ENCODE assay signal across 19 cellular contexts in the genomic region with DNA sequence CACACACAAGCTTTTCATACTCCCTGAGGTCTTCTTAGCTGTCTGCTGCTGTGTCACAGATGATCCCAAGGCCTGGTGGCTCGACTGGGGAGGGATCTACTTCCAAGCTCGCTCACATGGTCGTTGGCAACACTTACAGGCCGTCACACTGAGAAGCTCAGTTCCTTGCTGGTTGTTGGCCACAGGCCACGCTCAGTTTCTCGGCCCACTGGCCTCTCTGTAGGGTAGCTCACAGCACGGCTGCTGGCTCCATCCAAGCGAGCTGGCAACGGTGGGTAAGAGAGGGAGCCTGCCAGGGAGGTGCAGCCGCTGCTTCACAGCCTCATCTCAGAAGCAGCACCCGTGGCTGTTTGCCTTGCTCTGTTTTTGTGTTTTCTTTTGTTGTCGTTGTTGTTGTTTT. TPM values are rescaled to one million over a fixed set of nuclear protein-coding genes. Genes with fewer than 3 reads are reported as not detected.
DNase-seq lines count a peak whose midpoint lies in the region; ATAC-seq and TF ChIP-seq lines count a peak whose summit lies in the region.
"Had no signal": no experiment of that assay in that cellular context is flagged by ENCODE, and none has a peak within 500 bp of the region (broad histone marks: within the 10 kb centered on the region; RNA-seq: fewer than 3 reads in every experiment).

No MANE protein-coding gene starts in this region.

- H2BK20ac ChIP-seq in IMR-90 (ENCODE audit: low read depth, low read length), result no peak overlapping the region

- no peaks in the 10 kb centered on the region for H3K4me1 Mint-ChIP-seq in chondrocyte (ENCODE audit: low read depth)
- H3K4me1 Mint-ChIP-seq: B cell had no signal

- no peaks in the 10 kb centered on the region for H3K79me1 ChIP-seq in IMR-90 (ENCODE audit: low read depth in 1 of 2, low read length in 2 of 2)

- TF ChIP-seq CTCF in IMR-90 (conservative IDR thresholded peaks at IDR 0.05; ENCODE audit: low read depth, low read length), result no peak
- no peak for TF ChIP-seq CTCF in chondrocyte (IDR thresholded peaks at IDR 0.05)
- TF ChIP-seq CTCF in testis (IDR thresholded peaks at IDR 0.05), result no peak

- no peaks in the 10 kb centered on the region for H4K20me1 ChIP-seq in IMR-90 (ENCODE audit: insufficient read depth, low read length)

- H3K4me1 ChIP-seq in IMR-90 (ENCODE audit: control insufficient read depth, insufficient read depth, low read length), result no peaks in the 10 kb centered on the region
- no peaks in the 10 kb centered on the region for H3K4me1 ChIP-seq in testis

- H2BK15ac ChIP-seq in IMR-90 (ENCODE audit: low read depth, low read length), result no peak overlapping the region

- POLR2A ChIA-PET in IMR-90 (lab: Charles Lee; ENCODE audit: unreplicated experiment), result no interaction called here

- H4K5ac ChIP-seq in IMR-90 (ENCODE audit: low read depth, low read length), result no peak overlapping the region

- H3K4me3 ChIP-seq in IMR-90 (ENCODE audit: insufficient read depth, low read depth, low read length), result no peak overlapping the region
- no peak overlapping the region for H3K4me3 ChIP-seq in testis
- H3K4me3 ChIP-seq: GM23248, PC-9 had no signal

- H3K36me3 ChIP-seq in IMR-90 (ENCODE audit: control insufficient read depth, insufficient read depth, low read length) (no peaks in the 10 kb centered on the region), testis (ENCODE audit: low read depth, missing control alignments) (no peaks in the 10 kb centered on the region)

- H3K18ac ChIP-seq in IMR-90 (ENCODE audit: low read depth, low read length), result no peak overlapping the region

- H3K9me3 ChIP-seq in IMR-90 (ENCODE audit: control insufficient read depth, insufficient read depth, low read length) (peaks cover 3% of the 10 kb centered on the region), testis (no peaks in the 10 kb centered on the region)

- no peak overlapping the region for H3K23ac ChIP-seq in IMR-90 (ENCODE audit: low read depth, low read length)

- no peak overlapping the region for H2AK9ac ChIP-seq in IMR-90 (replicated peaks; ENCODE audit: low read depth, low read length, poor library complexity)

- no peak for TF ChIP-seq POLR2A in IMR-90 (IDR thresholded peaks at IDR 0.05; ENCODE audit: low read depth, low read length)
- TF ChIP-seq POLR2A in testis (IDR thresholded peaks at IDR 0.05), result no peak

- H2AFZ ChIP-seq in IMR-90 (replicated peaks; ENCODE audit: low read length, poor library complexity), result peak overlapping the region; percentile 46
- H2AFZ ChIP-seq: GM23248, PC-9 had no signal

- H2BK5ac ChIP-seq in IMR-90 (ENCODE audit: low read depth, low read length, poor library complexity, severe bottlenecking), result no peak overlapping the region

- CTCF ChIA-PET in IMR-90 (lab: Yijun Ruan, JAX), result no interaction called here

- BruUV-seq in IMR-90 (replicated peaks; lab: Mats Ljungman, UMichigan), result no TSS peak

- H3K27me3 ChIP-seq in IMR-90 (ENCODE audit: control insufficient read depth, insufficient read depth, low read length), result no peaks in the 10 kb centered on the region
- H3K27me3 ChIP-seq in testis, result no peaks in the 10 kb centered on the region

- no peak overlapping the region for H3K56ac ChIP-seq in IMR-90 (ENCODE audit: extremely low read depth, insufficient read depth, low read length)

- H3K4me2 ChIP-seq in IMR-90 (ENCODE audit: low read depth, low read length), result no peak overlapping the region
- H3K4me2 ChIP-seq: PC-9 had no signal

- TF ChIP-seq RAD21 in IMR-90 (IDR thresholded peaks at IDR 0.05; ENCODE audit: low read length), result no peak

- no peak overlapping the region for H4K8ac ChIP-seq in IMR-90 (ENCODE audit: low read depth in 2 of 2, low read length in 2 of 2)

- H3K4ac ChIP-seq in IMR-90 (ENCODE audit: low read depth, low read length), result no peak overlapping the region

- H3K36me3 Mint-ChIP-seq in chondrocyte (ENCODE audit: low read depth), result no peaks in the 10 kb centered on the region

- H3K9ac ChIP-seq in IMR-90 (ENCODE audit: low read depth, low read length), result no peak overlapping the region
- H3K9ac ChIP-seq: GM23248 had no signal

- ATAC-seq in IMR-90 (ENCODE audit: low read depth), result no peak
- no peak for ATAC-seq in HG02970 (IDR thresholded peaks at IDR 0.05; ENCODE audit: low FRiP score, unreplicated experiment)
- ATAC-seq: HepG2 had no signal

- H3K9me1 ChIP-seq in IMR-90 (ENCODE audit: insufficient read depth, low read length), result no peaks in the 10 kb centered on the region

- dilution Hi-C loops in IMR-90 (cut with HindIII; ENCODE audit: low sequenced_read_pairs, unreplicated experiment), result no loop called here

- H3K27me3 Mint-ChIP-seq in chondrocyte (ENCODE audit: low read depth), result no peaks in the 10 kb centered on the region

- no peak overlapping the region for H2BK120ac ChIP-seq in IMR-90 (ENCODE audit: low read depth, low read length)

- WGBS in IMR-90 (ENCODE audit: extremely low coverage in 2 of 2, insufficient read length in 1 of 2), 2 experiments, result 7% methylated on average over 4 of the region's 12 CpGs; no CpG with 5 or more reads in 1 of the 2 experiments
- 79 to 87% methylated on average over 9 to 12 of the region's 12 CpGs for WGBS in testis, 2 donors

- H3K14ac ChIP-seq in IMR-90 (replicated peaks; ENCODE audit: low read depth, low read length), result no peak overlapping the region

- intact Hi-C loops in IMR-90 (cut with micrococcal nuclease) (no loop called here), posterior vena cava (cut with DNase I) (no loop called here), testis (cut with DNase I; ENCODE audit: low total_unique reads) (no loop called here)

- H3K27ac ChIP-seq in IMR-90 (ENCODE audit: insufficient read depth, low read length) (no peak overlapping the region), testis (no peak overlapping the region)
- H3K27ac ChIP-seq: GM23248, PC-9 had no signal

- H4K91ac ChIP-seq in IMR-90 (ENCODE audit: insufficient read depth, low read depth, low read length), result no peak overlapping the region

- H3K27ac Mint-ChIP-seq in chondrocyte (ENCODE audit: unreplicated experiment), result peak overlapping the region; percentile 41
- H3K27ac Mint-ChIP-seq: B cell; CD4-positive, alpha-beta T cell; HFFc6 had no signal

- H3K4me3 Mint-ChIP-seq in chondrocyte (ENCODE audit: unreplicated experiment), result no peak overlapping the region
- H3K4me3 Mint-ChIP-seq: B cell; CD4-positive, alpha-beta T cell; HFFc6 had no signal

- in situ Hi-C loops in G401 (cut with HindIII; ENCODE audit: low sequenced_read_pairs) (no loop called here), IMR-90 (cut with MboI; ENCODE audit: low sequenced_read_pairs) (no loop called here)

- no peak overlapping the region for H2AK5ac ChIP-seq in IMR-90 (ENCODE audit: low read depth, low read length)

- DNase-seq in G401 (ENCODE audit: low spot score), result peak; percentile 69
- no peak for DNase-seq in IMR-90
- no peak for DNase-seq in chondrocyte (ENCODE audit: low spot score)
- peak; percentile 38 for DNase-seq in posterior vena cava (ENCODE audit: low spot score)
- DNase-seq in NK-92 (lab: John Stamatoyannopoulos, UW; ENCODE audit: unreplicated experiment), result no peak
- no peak for DNase-seq in testis
- DNase-seq: Calu3; CD4-positive, alpha-beta T cell; GM23248; HFFc6; Karpas-422; MM.1S; NCI-H1105 treated with DMSO at 0.1 percent for 48 hours; NCI-H1694 treated with DMSO at 0.1 percent for 48 hours; NCI-H748 treated with DMSO at 0.1 percent for 48 hours; PC-9 had no signal

- peaks cover 4% of the 10 kb centered on the region for H3K9me3 Mint-ChIP-seq in chondrocyte (ENCODE audit: low read depth)
- H3K9me3 Mint-ChIP-seq: CD4-positive, alpha-beta T cell had no signal

TF ChIP-seq in IMR-90, 13 proteins besides CTCF, POLR2A, EP300 and RAD21:
- TF ChIP-seq ELK1 (IDR thresholded peaks at IDR 0.05; ENCODE audit: borderline replicate concordance, low read depth, low read length) (no peak), BHLHE40 (IDR thresholded peaks at IDR 0.05; ENCODE audit: low read depth, low read length) (no peak), CEBPB (IDR thresholded peaks at IDR 0.05; ENCODE audit: low read depth, low read length) (no peak), NFE2L2 (IDR thresholded peaks at IDR 0.05; ENCODE audit: low read depth, low read length) (no peak), MAZ (IDR thresholded peaks at IDR 0.05; ENCODE audit: borderline replicate concordance, low read depth, low read length) (no peak), RFX5 (IDR thresholded peaks at IDR 0.05; ENCODE audit: low read depth, low read length) (no peak), FOS (IDR thresholded peaks at IDR 0.05; ENCODE audit: low read depth, low read length) (no peak), SMC3 (IDR thresholded peaks at IDR 0.05; ENCODE audit: low read depth, low read length) (no peak), MXI1 (IDR thresholded peaks at IDR 0.05; ENCODE audit: borderline replicate concordance, low read depth, low read length) (no peak), MAFK (IDR thresholded peaks at IDR 0.05; ENCODE audit: low read depth, low read length) (no peak)
- TF ChIP-seq, protein P1, sequence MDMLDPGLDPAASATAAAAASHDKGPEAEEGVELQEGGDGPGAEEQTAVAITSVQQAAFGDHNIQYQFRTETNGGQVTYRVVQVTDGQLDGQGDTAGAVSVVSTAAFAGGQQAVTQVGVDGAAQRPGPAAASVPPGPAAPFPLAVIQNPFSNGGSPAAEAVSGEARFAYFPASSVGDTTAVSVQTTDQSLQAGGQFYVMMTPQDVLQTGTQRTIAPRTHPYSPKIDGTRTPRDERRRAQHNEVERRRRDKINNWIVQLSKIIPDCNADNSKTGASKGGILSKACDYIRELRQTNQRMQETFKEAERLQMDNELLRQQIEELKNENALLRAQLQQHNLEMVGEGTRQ (IDR thresholded peaks at IDR 0.05; ENCODE audit: low read depth, low read length), result no peak

RNA-seq across cellular contexts. Expression of gene GFPT2, which starts 43.8 kb away (rescaled TPM):
- 1.2 and 2.4 TPM in 2 replicates for total RNA-seq in G401 (2014; rRNA removed; shearing (Covaris generic))
- total RNA-seq in IMR-90 (2012; rRNA removed) (20.6 and 20.8 TPM in 2 replicates), chondrocyte (16.8 to 46.1 TPM (median 18.8 TPM) in 3 replicates), posterior vena cava (10 to 100 TPM; 75.4 to 83.3 TPM), testis (10 to 100 TPM; 17.9 to 21.7 TPM)
- polyA plus RNA-seq in IMR-90 (2012; rRNA removed) (17.7 and 20.3 TPM in 2 replicates), testis (ENCODE audit: insufficient read depth, low read depth, low replicate concordance) (17.6 TPM)
- 11.8 and 14.2 TPM in 2 replicates for polyA plus RNA-seq in IMR-90 (2012; cell fraction: cytosol; rRNA removed)
- 18.2 and 28.4 TPM in 2 replicates for polyA plus RNA-seq in IMR-90 (2012; cell fraction: nucleus; rRNA removed; ENCODE audit: low replicate concordance)
- total RNA-seq: Calu3 had no signal

Comparison
In these comparisons a context has a peak if more than half of its experiments do, and no peak if none do; other contexts are left out.
1. DNase-seq: peak in G401 (single experiment) and posterior vena cava (single experiment); none in IMR-90 (single experiment), chondrocyte (single experiment), NK-92 (single experiment) and testis (single experiment).